Comparison of ENCODE assay signal across 9 cellular contexts in the genomic region with DNA sequence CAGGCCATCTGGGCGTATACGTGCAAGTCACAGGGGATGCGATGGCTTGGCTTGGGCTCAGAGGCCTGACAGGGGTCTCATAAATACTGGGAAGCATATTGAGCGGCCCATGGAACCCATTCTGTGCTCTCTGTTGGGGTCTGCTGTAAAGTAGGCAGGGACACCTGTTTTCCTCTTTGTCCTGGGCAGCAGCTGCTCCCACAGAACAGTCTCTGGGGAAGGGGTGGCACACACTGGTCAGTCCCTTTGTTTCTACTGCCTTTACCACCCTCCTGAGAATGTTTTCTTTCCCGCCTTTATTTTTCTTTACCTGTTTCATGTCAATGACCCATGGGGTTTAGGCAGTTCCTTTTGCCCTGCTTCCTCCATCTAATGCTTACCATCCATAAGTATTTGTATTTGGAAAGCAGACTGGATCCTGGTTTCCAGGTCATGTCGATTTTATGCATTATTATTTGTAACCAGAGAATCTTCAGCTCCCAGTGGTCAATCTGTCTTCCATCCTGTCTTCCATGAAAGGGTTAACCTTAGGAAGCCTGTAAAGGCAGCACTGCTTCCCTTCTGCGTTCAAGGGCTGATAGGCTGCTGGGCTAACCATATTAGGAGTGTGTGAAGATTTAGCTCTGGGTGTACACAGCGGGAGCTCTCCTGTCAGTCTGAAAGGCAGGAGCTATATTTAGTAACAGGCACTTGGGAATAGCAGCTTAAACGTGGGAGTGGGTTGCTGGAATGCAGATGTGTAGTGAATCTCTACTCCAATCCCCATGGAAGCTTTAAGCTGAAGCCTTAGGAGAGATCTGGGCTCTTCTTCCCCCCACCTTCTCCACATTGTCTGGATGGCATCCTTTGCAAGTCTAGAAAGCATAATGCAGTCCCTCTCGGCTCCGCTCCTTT.
A peak's percentile ranks its signal among the peaks of the same experiment; 100 is the strongest.
DNase-seq lines count a peak whose midpoint lies in the region; ATAC-seq and TF ChIP-seq lines count a peak whose summit lies in the region.
"Had no signal": no experiment of that assay in that cellular context is flagged by ENCODE, and none has a peak within 500 bp of the region (broad histone marks: within the 10 kb centered on the region; RNA-seq: fewer than 3 reads in every experiment).

No MANE protein-coding gene starts in this region.

- no peak overlapping the region for H3K27ac Mint-ChIP-seq in activated naive CD8-positive, alpha-beta T cell treated with anti-CD3 and anti-CD28 coated beads for 36 hours
- H3K27ac Mint-ChIP-seq: T-helper 1 cell treated with Interleukin-12 subunit alpha and Interleukin-12 subunit beta and Interleukin-4 antibody, amounts not matched to agents 30 μg/mL and 1 μg/mL, for 36 hours had no signal

- no peak overlapping the region for H3K4me3 Mint-ChIP-seq in activated naive CD8-positive, alpha-beta T cell treated with anti-CD3 and anti-CD28 coated beads for 36 hours
- H3K4me3 Mint-ChIP-seq: T-helper 1 cell treated with Interleukin-12 subunit alpha and Interleukin-12 subunit beta and Interleukin-4 antibody, amounts not matched to agents 30 μg/mL and 1 μg/mL, for 36 hours had no signal

- no peaks in the 10 kb centered on the region for H3K4me1 ChIP-seq in HAP-1
- no peaks in the 10 kb centered on the region for H3K4me1 ChIP-seq in NT2/D1 (ENCODE audit: insufficient read depth, insufficient read length)
- H3K4me1 ChIP-seq in heart right ventricle: peaks cover 4 to 25% (median 17%) of the 10 kb centered on the region in 9 donors

- no peak for TF ChIP-seq CTCF in heart right ventricle (IDR thresholded peaks at IDR 0.05)
- no peak for TF ChIP-seq CTCF in retinal pigment epithelial cell (conservative IDR thresholded peaks at IDR 0.05; ENCODE audit: low read depth, low read length)

- in situ Hi-C loops in HAP-1 (cut with MboI; ENCODE audit: low sequenced_read_pairs): no loop called here

- H3K9me3 Mint-ChIP-seq in activated naive CD8-positive, alpha-beta T cell treated with anti-CD3 and anti-CD28 coated beads for 36 hours: peaks cover 2% of the 10 kb centered on the region
- H3K9me3 Mint-ChIP-seq: T-helper 1 cell treated with Interleukin-12 subunit alpha and Interleukin-12 subunit beta and Interleukin-4 antibody, amounts not matched to agents 30 μg/mL and 1 μg/mL, for 36 hours had no signal

- DNase-seq in HAP-1 (ENCODE audit: low spot score in 2 of 2): peak; percentile 32 to 48
- peak; percentile 96 for DNase-seq in NT2/D1 (ENCODE audit: low read depth, low spot score)
- DNase-seq in heart right ventricle: peak in 1 of 2 donors; percentile 58
- peak; percentile 52 for DNase-seq in retinal pigment epithelial cell (ENCODE audit: low read depth)
- no peak for DNase-seq in activated naive CD8-positive, alpha-beta T cell treated with anti-CD3 and anti-CD28 coated beads for 36 hours
- no peak for DNase-seq in SW 1271 (lab: John Stamatoyannopoulos, UW)
- no peak for DNase-seq in epidermal melanocyte (ENCODE audit: insufficient read length, low spot score)

- H3K36me3 ChIP-seq in HAP-1 (replicated peaks) (no peaks in the 10 kb centered on the region), NT2/D1 (ENCODE audit: insufficient read depth, insufficient read length, low read length) (no peaks in the 10 kb centered on the region), heart right ventricle (no peaks in the 10 kb centered on the region)

- H3K27me3 ChIP-seq in HAP-1 (ENCODE audit: low read depth) (no peaks in the 10 kb centered on the region), NT2/D1 (ENCODE audit: insufficient read depth, insufficient read length) (no peaks in the 10 kb centered on the region), heart right ventricle (no peaks in the 10 kb centered on the region)

- WGBS in heart right ventricle, 2 donors: 31 to 40% methylated on average over 11 of the region's 11 CpGs

- peak overlapping the region in 8 of 10 donors; percentile 34 to 83 (median 78) for H3K27ac ChIP-seq in heart right ventricle

- peaks cover 3% of the 10 kb centered on the region for H3K4me1 Mint-ChIP-seq in activated naive CD8-positive, alpha-beta T cell treated with anti-CD3 and anti-CD28 coated beads for 36 hours

- no peak overlapping the region for H3K9ac ChIP-seq in NT2/D1 (ENCODE audit: insufficient read length, low read depth)

- intact Hi-C loops in heart right ventricle (cut with DNase I): no loop called here

- no peaks in the 10 kb centered on the region for H3K27me3 Mint-ChIP-seq in activated naive CD8-positive, alpha-beta T cell treated with anti-CD3 and anti-CD28 coated beads for 36 hours

- peak; percentile 95 to 100 (median 98) for ATAC-seq in heart right ventricle
- no peak for ATAC-seq in HG02610 (IDR thresholded peaks at IDR 0.05; ENCODE audit: unreplicated experiment)

- no peak overlapping the region for H3K4me3 ChIP-seq in HAP-1
- no peak overlapping the region for H3K4me3 ChIP-seq in NT2/D1 (ENCODE audit: insufficient read length, low read depth)
- H3K4me3 ChIP-seq in heart right ventricle: peak overlapping the region in 2 of 10 donors; percentile 12 to 25
- no peak overlapping the region for H3K4me3 ChIP-seq in retinal pigment epithelial cell (ENCODE audit: low read length)

- H3K9me3 ChIP-seq in HAP-1 (no peaks in the 10 kb centered on the region), NT2/D1 (ENCODE audit: insufficient read depth, low read length) (no peaks in the 10 kb centered on the region), heart right ventricle (no peaks in the 10 kb centered on the region)

- H3K36me3 Mint-ChIP-seq in activated naive CD8-positive, alpha-beta T cell treated with anti-CD3 and anti-CD28 coated beads for 36 hours: no peaks in the 10 kb centered on the region

Comparison
In these comparisons a context has a peak if more than half of its experiments do, and no peak if none do; other contexts are left out.
1. DNase-seq: peak in HAP-1 (2 of 2), NT2/D1 (single experiment) and retinal pigment epithelial cell (single experiment); none in activated naive CD8-positive, alpha-beta T cell treated with anti-CD3 and anti-CD28 coated beads for 36 hours (single experiment), SW 1271 (0 of 2) and epidermal melanocyte (single experiment).